8 cellular contexts compared by ENCODE assay signal in genomic region chr5:109409061-109409843, GRCh38. TPM values are rescaled to one million over a fixed set of nuclear protein-coding genes. Genes with fewer than 3 reads are reported as not detected.
A peak's percentile ranks its signal among the peaks of the same experiment; 100 is the strongest.
DNase-seq lines count a peak whose midpoint lies in the region; ATAC-seq and TF ChIP-seq lines count a peak whose summit lies in the region.

No MANE protein-coding gene starts in this region.

- TF ChIP-seq CTCF in endothelial cell (IDR thresholded peaks at IDR 0.05; ENCODE audit: unreplicated experiment) (no peak), mucosa of descending colon (IDR thresholded peaks at IDR 0.05) (no peak)

- ATAC-seq in GM19328 (IDR thresholded peaks at IDR 0.05; ENCODE audit: unreplicated experiment), result peak; percentile 15
- ATAC-seq in HG03460 (IDR thresholded peaks at IDR 0.05; ENCODE audit: unreplicated experiment), result peak; percentile 27
- ATAC-seq in mucosa of descending colon, result peak; percentile 51

- peaks cover 12% of the 10 kb centered on the region for H3K4me1 Mint-ChIP-seq in endothelial cell (ENCODE audit: unreplicated experiment)

- peaks cover under 1% of the 10 kb centered on the region for H3K9me3 ChIP-seq in mucosa of descending colon

- peak in 13 of 14 donors; percentile 16 to 85 (median 74) for DNase-seq in C1 segment of cervical spinal cord (lab: John Stamatoyannopoulos, UW)
- peak; percentile 75 for DNase-seq in NOMO-1 treated with dmso at 0.1 percent for 144 hours (lab: John Stamatoyannopoulos, UW; ENCODE audit: unreplicated experiment)
- peak; percentile 68 for DNase-seq in activated CD8-positive, alpha-beta memory T cell treated with anti-CD3 and anti-CD28 coated beads, Interleukin-2, amount 50 U/mL, for 24 hours (ENCODE audit: extremely low read depth)
- peak; percentile 52 for DNase-seq in endothelial cell (ENCODE audit: low spot score)
- DNase-seq in mucosa of descending colon, result peak; percentile 73 to 88 (median 81)
- peak; percentile 57 to 63 for DNase-seq in stimulated activated CD8-positive, alpha-beta memory T cell treated with anti-CD3 and anti-CD28 coated beads, Interleukin-4, amount 100 ng/mL, for 1 hour (ENCODE audit: low read depth in 2 of 2, low spot score in 1 of 2)

- H3K4me1 ChIP-seq in mucosa of descending colon (ENCODE audit: low read depth), result peaks cover 17% of the 10 kb centered on the region

- peaks cover 8% of the 10 kb centered on the region for H3K27me3 Mint-ChIP-seq in endothelial cell (ENCODE audit: unreplicated experiment)

- intact Hi-C loops in mucosa of descending colon (cut with DNase I, micrococcal nuclease), result no loop called here

- H3K9me3 Mint-ChIP-seq in endothelial cell (ENCODE audit: unreplicated experiment), result no peaks in the 10 kb centered on the region

- peak overlapping the region; percentile 100 for H3K4me3 Mint-ChIP-seq in endothelial cell (ENCODE audit: unreplicated experiment)

- no peaks in the 10 kb centered on the region for H3K36me3 Mint-ChIP-seq in endothelial cell (ENCODE audit: low read depth, unreplicated experiment)

- peak overlapping the region; percentile 81 for H3K4me3 ChIP-seq in mucosa of descending colon

- peak overlapping the region; percentile 99 for H3K27ac Mint-ChIP-seq in endothelial cell (ENCODE audit: unreplicated experiment)

- H3K36me3 ChIP-seq in mucosa of descending colon (ENCODE audit: low read depth), result peaks cover 4% of the 10 kb centered on the region

RNA-seq across cellular contexts. Expression of gene PJA2, which starts 0.5 kb away (rescaled TPM):
- total RNA-seq in endothelial cell (ENCODE audit: unreplicated experiment) (78.2 TPM), mucosa of descending colon (100 to 1,000 TPM in 1 of 3 donors, 10 to 100 TPM in 2; 76.5 to 139 (median 83.7) TPM)

Comparison
In these comparisons a context has a peak if more than half of its experiments do, and no peak if none do; other contexts are left out.
1. Peak in every context shown above with its lines: DNase-seq, ATAC-seq and H3K4me3 ChIP-seq.